19 cellular contexts compared by ENCODE assay signal in genomic region chr6:89443658-89444057, GRCh38.
"Had no signal": no experiment of that assay in that cellular context is flagged by ENCODE, and none has a peak within 500 bp of the region (broad histone marks: within the 10 kb centered on the region; RNA-seq: fewer than 3 reads in every experiment).

No MANE protein-coding gene starts in this region.

- H3K27ac Mint-ChIP-seq: activated CD4-positive, alpha-beta T cell treated with anti-CD3 and anti-CD28 coated beads for 36 hours; activated naive CD4-positive, alpha-beta T cell treated with anti-CD3 and anti-CD28 coated beads, Interleukin-2, amount 50 U/mL, for 24 hours; brain; memory B cell; natural killer cell treated with Interleukin-12 subunit alpha and Interleukin-12 subunit beta and Interleukin-15 and Interleukin-18, amount 100 ng/mL, for 72 hours; stimulated activated naive CD8-positive, alpha-beta T cell treated with anti-CD3 and anti-CD28 coated beads, Interleukin-15, Interleukin-2, amounts not matched to agents 100 ng/mL and 50 ng/mL, for 24 hours had no signal

- ATAC-seq: activated CD4-positive, alpha-beta T cell treated with anti-CD3 and anti-CD28 coated beads for 36 hours; natural killer cell treated with Interleukin-12 subunit alpha and Interleukin-12 subunit beta and Interleukin-15 and Interleukin-18, amount 100 ng/mL, for 72 hours; psoas muscle; right cardiac atrium; upper lobe of right lung had no signal

- H3K9me3 Mint-ChIP-seq: activated naive CD4-positive, alpha-beta T cell treated with anti-CD3 and anti-CD28 coated beads, Interleukin-2, amount 50 U/mL, for 24 hours; memory B cell; natural killer cell treated with Interleukin-12 subunit alpha and Interleukin-12 subunit beta and Interleukin-15 and Interleukin-18, amount 100 ng/mL, for 72 hours; stimulated activated naive CD8-positive, alpha-beta T cell treated with anti-CD3 and anti-CD28 coated beads, Interleukin-15, Interleukin-2, amounts not matched to agents 100 ng/mL and 50 ng/mL, for 24 hours had no signal

- H3K4me3 ChIP-seq: ovary, psoas muscle, thyroid gland, upper lobe of right lung had no signal

- DNase-seq: activated CD4-positive, alpha-beta T cell treated with anti-CD3 and anti-CD28 coated beads for 36 hours; activated CD4-positive, alpha-beta T cell treated with anti-CD3 and anti-CD28 coated beads, Interleukin-2, amount 50 U/mL, for 48 hours; activated effector memory CD4-positive, alpha-beta T cell treated with anti-CD3 and anti-CD28 coated beads, Interleukin-2, amount 50 U/mL, for 16 hours; anterior cingulate cortex; head of caudate nucleus; ovary; psoas muscle; right cardiac atrium; stimulated activated CD4-positive, alpha-beta T cell treated with anti-CD3 and anti-CD28 coated beads, Interleukin-12 subunit alpha, Interleukin-12 subunit beta, amount 100 ng/mL, for 4 hours; substantia nigra; T-helper 1 cell; thyroid gland; upper lobe of right lung had no signal

- H3K36me3 ChIP-seq: neutrophil, ovary, thyroid gland, upper lobe of right lung had no signal

- H3K36me3 Mint-ChIP-seq: brain; memory B cell; natural killer cell treated with Interleukin-12 subunit alpha and Interleukin-12 subunit beta and Interleukin-15 and Interleukin-18, amount 100 ng/mL, for 72 hours had no signal

- H3K9me3 ChIP-seq: neutrophil, ovary, psoas muscle, thyroid gland, upper lobe of right lung had no signal

- H3K27me3 Mint-ChIP-seq: brain; memory B cell; natural killer cell treated with Interleukin-12 subunit alpha and Interleukin-12 subunit beta and Interleukin-15 and Interleukin-18, amount 100 ng/mL, for 72 hours; stimulated activated naive CD8-positive, alpha-beta T cell treated with anti-CD3 and anti-CD28 coated beads, Interleukin-15, Interleukin-2, amounts not matched to agents 100 ng/mL and 50 ng/mL, for 24 hours had no signal

- H3K4me3 Mint-ChIP-seq: activated CD4-positive, alpha-beta T cell treated with anti-CD3 and anti-CD28 coated beads for 36 hours; activated naive CD4-positive, alpha-beta T cell treated with anti-CD3 and anti-CD28 coated beads, Interleukin-2, amount 50 U/mL, for 24 hours; brain; memory B cell; natural killer cell treated with Interleukin-12 subunit alpha and Interleukin-12 subunit beta and Interleukin-15 and Interleukin-18, amount 100 ng/mL, for 72 hours; stimulated activated naive CD8-positive, alpha-beta T cell treated with anti-CD3 and anti-CD28 coated beads, Interleukin-15, Interleukin-2, amounts not matched to agents 100 ng/mL and 50 ng/mL, for 24 hours had no signal

- H3K27me3 ChIP-seq: neutrophil, ovary, thyroid gland, upper lobe of right lung had no signal

- H3K4me1 ChIP-seq: psoas muscle, thyroid gland, upper lobe of right lung had no signal

- H3K4me1 Mint-ChIP-seq: activated CD4-positive, alpha-beta T cell treated with anti-CD3 and anti-CD28 coated beads for 36 hours; activated naive CD4-positive, alpha-beta T cell treated with anti-CD3 and anti-CD28 coated beads, Interleukin-2, amount 50 U/mL, for 24 hours; brain; memory B cell had no signal

- H3K27ac ChIP-seq: neutrophil, ovary, psoas muscle, thyroid gland, upper lobe of right lung had no signal
